In genomic region chr22:41543854-41544670, GRCh38 we compare ENCODE assay signal across 8 cellular contexts. TPM values are rescaled to one million over a fixed set of nuclear protein-coding genes. Genes with fewer than 3 reads are reported as not detected.
DNase-seq lines count a peak whose midpoint lies in the region; ATAC-seq, FAIRE-seq and TF ChIP-seq lines count a peak whose summit lies in the region.

A gene with protein sequence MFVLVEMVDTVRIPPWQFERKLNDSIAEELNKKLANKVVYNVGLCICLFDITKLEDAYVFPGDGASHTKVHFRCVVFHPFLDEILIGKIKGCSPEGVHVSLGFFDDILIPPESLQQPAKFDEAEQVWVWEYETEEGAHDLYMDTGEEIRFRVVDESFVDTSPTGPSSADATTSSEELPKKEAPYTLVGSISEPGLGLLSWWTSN (minus strand): TSS chr22:41544470. CDS start chr22:41544101, 369 bp downstream.

- H3K36me3 ChIP-seq in heart left ventricle (peaks cover 0 to 14% (median 0%) of the 10 kb centered on the region in 9 donors), upper lobe of left lung (peaks cover 0 to 14% (median 10%) of the 10 kb centered on the region in 4 donors)

- H3K4me3 ChIP-seq in heart left ventricle = peak within 1 kb of the TSS; percentile 66 to 88 (median 78)
- peak within 1 kb of the TSS; percentile 70 to 95 (median 86) for H3K4me3 ChIP-seq in upper lobe of left lung

- intact Hi-C loops in heart left ventricle (cut with DNase I) = loop anchor here in 7 of 10 donors (5.0 to 10.0 kb wide), 4 partner anchors 38 to 53 kb away; no protein-coding TSS in a partner anchor
- intact Hi-C loops in posterior cingulate gyrus (cut with DNase I) = loop anchor here (2.0 to 5.0 kb wide), 2 partner anchors 43 to 53 kb away; partner anchors contain the start of gene PMM1

- no peaks in the 10 kb centered on the region for H3K27me3 ChIP-seq in heart left ventricle
- H3K27me3 ChIP-seq in upper lobe of left lung = no peaks in the 10 kb centered on the region

- peak within 1 kb of the TSS; percentile 42 for H3K27ac ChIP-seq in adipose tissue (ENCODE audit: low read depth, low read length)
- peak within 1 kb of the TSS; percentile 44 to 92 (median 84) for H3K27ac ChIP-seq in heart left ventricle
- H3K27ac ChIP-seq in upper lobe of left lung = peak within 1 kb of the TSS; percentile 83 to 97 (median 90)

- H3K9me3 Mint-ChIP-seq in T-cell = no peaks in the 10 kb centered on the region

- peak; percentile 36 to 74 (median 64) for TF ChIP-seq CTCF in heart left ventricle (IDR thresholded peaks at IDR 0.05)
- TF ChIP-seq CTCF in upper lobe of left lung (IDR thresholded peaks at IDR 0.05) = peak; percentile 28 to 74 (median 56)

- 0 to 1% (median 0%) methylated on average over 71 to 80 of the region's 80 CpGs for WGBS in adipose tissue, 3 donors
- 0 to 1% (median 0%) methylated on average over 41 to 80 of the region's 80 CpGs for WGBS in heart left ventricle, 4 donors
- 0% methylated on average over 15 to 35 of the region's 80 CpGs for WGBS in upper lobe of left lung, 2 donors

- H3K9me3 ChIP-seq in heart left ventricle (no peaks in the 10 kb centered on the region), upper lobe of left lung (no peaks in the 10 kb centered on the region)

- H3K27ac Mint-ChIP-seq in T-cell = peak within 1 kb of the TSS; percentile 92 to 94

- H3K27me3 Mint-ChIP-seq in T-cell = no peaks in the 10 kb centered on the region

- no peak; the same call in 1 of the 2 replicates for TF ChIP-seq POLR2A in GM12891 (IDR thresholded peaks at IDR 0.05; ENCODE audit: low read depth, low read length)
- peak in 1 of 2 donors; percentile 67 for TF ChIP-seq POLR2A in heart left ventricle (IDR thresholded peaks at IDR 0.05)
- TF ChIP-seq POLR2A in upper lobe of left lung (IDR thresholded peaks at IDR 0.05) = peak in 2 of 4 donors; percentile 35 to 71

- CTCF ChIA-PET in T-cell (lab: Charles Lee) = interaction anchor here (0.6 to 1.0 kb wide), 4 partner anchors 19 to 404 kb away, joined by 3 to 5 read pairs (median 4); no protein-coding TSS in a partner anchor

- POLR2A ChIA-PET in T-cell (lab: Charles Lee) = interaction anchor here in 1 of 2 donors (0.6 to 0.7 kb wide), 2 partner anchors 37 to 97 kb away, joined by 3 read pairs; partner anchors contain the start of gene TOB2

- peaks cover 6% of the 10 kb centered on the region for H3K36me3 Mint-ChIP-seq in T-cell

- peak within 1 kb of the TSS; percentile 93 to 99 (median 95) for H3K4me3 Mint-ChIP-seq in T-cell

- FAIRE-seq in GM12891 (lab: Jason Lieb, UNC) = peak; percentile 99

- peak; percentile 97 for DNase-seq in GM12891 (ENCODE audit: insufficient read length, low spot score)
- DNase-seq in NCI-H1436 treated with DMSO at 0.1 percent for 48 hours (lab: John Stamatoyannopoulos, UW) = peak; percentile 75
- peak; percentile 90 to 98 (median 96) for DNase-seq in T-cell
- DNase-seq in heart left ventricle = peak; percentile 98 to 100 (median 99)
- DNase-seq in posterior cingulate gyrus = peak; percentile 96 to 100 (median 98)
- DNase-seq in upper lobe of left lung = peak; percentile 99

- TF ChIP-seq EP300 in upper lobe of left lung (IDR thresholded peaks at IDR 0.05) = no peak

- H3K4me1 Mint-ChIP-seq in T-cell = peaks cover 38 to 46% (median 43%) of the 10 kb centered on the region in 3 donors

- ATAC-seq in HG02840 (IDR thresholded peaks at IDR 0.05; ENCODE audit: low FRiP score, unreplicated experiment) (peak; percentile 90), T-cell (replicated peaks in 1 of 4) (peak; percentile 97 to 99 (median 98)), heart left ventricle (peak; percentile 99 to 100 (median 99)), upper lobe of left lung (ENCODE audit: low FRiP score in 2 of 2) (peak; percentile 99)

- H3K4me1 ChIP-seq in heart left ventricle (peaks cover 0 to 35% (median 22%) of the 10 kb centered on the region in 12 donors), upper lobe of left lung (peaks cover 26 to 50% (median 32%) of the 10 kb centered on the region in 4 donors)

TF ChIP-seq in GM12891, 5 proteins besides CTCF, POLR2A, EP300 and RAD21:
- no peak for TF ChIP-seq POU2F2 (IDR thresholded peaks at IDR 0.05; ENCODE audit: low read depth, low read length)
- no peak for TF ChIP-seq TAF1 (IDR thresholded peaks at IDR 0.05; ENCODE audit: low read depth, low read length)
- TF ChIP-seq PAX5 (IDR thresholded peaks at IDR 0.05; ENCODE audit: insufficient read depth, low read length, severe bottlenecking) = no peak
- TF ChIP-seq POLR2AphosphoS5 (IDR thresholded peaks at IDR 0.05; ENCODE audit: low read depth, low read length) = no peak
- TF ChIP-seq SPI1 (IDR thresholded peaks at IDR 0.05; ENCODE audit: low read depth, low read length) = no peak
TF ChIP-seq in GM12891: peak in this region for 0.

RNA-seq across cellular contexts. Expression of the gene that starts here (rescaled TPM):
- polyA plus RNA-seq in GM12891 (2012; ENCODE audit: low read depth, missing spikeins) = 15.7 TPM
- 10 to 100 TPM; 20.6 to 57.7 (median 44.9) TPM for total RNA-seq in T-cell
- polyA plus RNA-seq in adipose tissue = 10 to 100 TPM; 10.4 to 56.0 (median 28.1) TPM
- total RNA-seq in heart left ventricle = 10 to 100 TPM; 12.2 to 27.4 (median 18.3) TPM
- polyA plus RNA-seq in heart left ventricle = 10 to 100 TPM; 20.2 to 31.2 TPM
- total RNA-seq in upper lobe of left lung = 10 to 100 TPM; 35.6 to 73.5 (median 53.0) TPM

Comparison
In these comparisons a context has a peak if more than half of its experiments do, and no peak if none do; other contexts are left out.
1. Peak in every context shown above with its lines: DNase-seq, ATAC-seq, H3K4me3 ChIP-seq and H3K27ac ChIP-seq.